In genomic region chr17:81065500-81065899, GRCh38 we compare ENCODE assay signal across 15 cellular contexts. TPM values are rescaled to one million over a fixed set of nuclear protein-coding genes. Genes with fewer than 3 reads are reported as not detected.
A peak's percentile ranks its signal among the peaks of the same experiment; 100 is the strongest.
DNase-seq lines count a peak whose midpoint lies in the region; ATAC-seq, FAIRE-seq and TF ChIP-seq lines count a peak whose summit lies in the region.
"Had no signal": no experiment of that assay in that cellular context is flagged by ENCODE, and none has a peak within 500 bp of the region (broad histone marks: within the 10 kb centered on the region; RNA-seq: fewer than 3 reads in every experiment).

No MANE protein-coding gene starts in this region.

- H3K4me3 Mint-ChIP-seq in astrocyte (ENCODE audit: unreplicated experiment) = no peak overlapping the region
- no peak overlapping the region for H3K4me3 Mint-ChIP-seq in activated T-helper 17 cell treated with anti-CD3 and anti-CD28 coated beads, Interleukin-2, amount 50 U/mL, for 72 hours
- H3K4me3 Mint-ChIP-seq in activated T-cell treated with anti-CD3 and anti-CD28 coated beads, Interleukin-2, amount 50 U/mL, for 72 hours = no peak overlapping the region
- H3K4me3 Mint-ChIP-seq: CD4-positive, CD25-positive, alpha-beta regulatory T cell; stimulated activated naive CD8-positive, alpha-beta T cell treated with anti-CD3 and anti-CD28 coated beads, Interleukin-15, Interleukin-2, amounts not matched to agents 100 ng/mL and 50 ng/mL, for 24 hours had no signal

- H2BK12ac ChIP-seq in trophoblast cell (ENCODE audit: low read length) = peak overlapping the region; percentile 21

- peak overlapping the region; percentile 35 for H3K18ac ChIP-seq in trophoblast cell (ENCODE audit: low read length)

- FAIRE-seq in astrocyte (lab: Jason Lieb, UNC) = no peak
- FAIRE-seq: A549 had no signal

- H3K4ac ChIP-seq in trophoblast cell (ENCODE audit: low read depth, low read length) = peak overlapping the region; percentile 11

- no peak overlapping the region for H2AFZ ChIP-seq in astrocyte (ENCODE audit: low read depth, low read length)
- H2AFZ ChIP-seq in trophoblast cell (ENCODE audit: insufficient read depth, low read length, poor library complexity) = peak overlapping the region; percentile 24
- H2AFZ ChIP-seq: neural progenitor cell had no signal

- DNase-seq in A172 (ENCODE audit: low spot score) (peak; percentile 41), astrocyte (ENCODE audit: low read depth) (no peak), trophoblast cell (no peak), sigmoid colon (no peak)
- no peak for DNase-seq in activated CD4-positive, alpha-beta T cell treated with anti-CD3 and anti-CD28 coated beads for 48 hours
- no peak for DNase-seq in activated T-cell treated with anti-CD3 and anti-CD28 coated beads, Interleukin-2, amount 50 U/mL, for 72 hours
- DNase-seq: activated CD4-positive, alpha-beta T cell treated with anti-CD3 and anti-CD28 coated beads, Interleukin-2, amount 50 U/mL, for 48 hours; CD4-positive, CD25-positive, alpha-beta regulatory T cell; NCI-H1105; NCI-H2171 treated with DMSO at 0.1 percent for 48 hours had no signal

- H3K27ac ChIP-seq in astrocyte (ENCODE audit: low read depth, low read length) (peak overlapping the region; percentile 83), layer of hippocampus (ENCODE audit: low read depth, low read length) (peak overlapping the region; percentile 57), trophoblast cell (ENCODE audit: low read depth, low read length) (no peak overlapping the region), sigmoid colon (no peak overlapping the region)
- H3K27ac ChIP-seq: neural progenitor cell had no signal

- no peak overlapping the region for H4K8ac ChIP-seq in trophoblast cell (ENCODE audit: low read depth, low read length)

- H4K12ac ChIP-seq in trophoblast cell (ENCODE audit: low read depth, low read length) = no peak overlapping the region

- H3K27me3 Mint-ChIP-seq in astrocyte (ENCODE audit: low read depth, unreplicated experiment) = no peaks in the 10 kb centered on the region
- no peaks in the 10 kb centered on the region for H3K27me3 Mint-ChIP-seq in activated T-helper 17 cell treated with anti-CD3 and anti-CD28 coated beads, Interleukin-2, amount 50 U/mL, for 72 hours
- no peaks in the 10 kb centered on the region for H3K27me3 Mint-ChIP-seq in activated T-cell treated with anti-CD3 and anti-CD28 coated beads, Interleukin-2, amount 50 U/mL, for 72 hours (ENCODE audit: low read depth)
- H3K27me3 Mint-ChIP-seq: CD4-positive, CD25-positive, alpha-beta regulatory T cell; stimulated activated naive CD8-positive, alpha-beta T cell treated with anti-CD3 and anti-CD28 coated beads, Interleukin-15, Interleukin-2, amounts not matched to agents 100 ng/mL and 50 ng/mL, for 24 hours had no signal

- peak overlapping the region; percentile 18 for H3K27ac Mint-ChIP-seq in astrocyte (ENCODE audit: unreplicated experiment)
- H3K27ac Mint-ChIP-seq in activated T-helper 17 cell treated with anti-CD3 and anti-CD28 coated beads, Interleukin-2, amount 50 U/mL, for 72 hours = no peak overlapping the region
- no peak overlapping the region for H3K27ac Mint-ChIP-seq in activated T-cell treated with anti-CD3 and anti-CD28 coated beads, Interleukin-2, amount 50 U/mL, for 72 hours
- H3K27ac Mint-ChIP-seq: CD4-positive, CD25-positive, alpha-beta regulatory T cell; stimulated activated naive CD8-positive, alpha-beta T cell treated with anti-CD3 and anti-CD28 coated beads, Interleukin-15, Interleukin-2, amounts not matched to agents 100 ng/mL and 50 ng/mL, for 24 hours had no signal

- H3K4me1 Mint-ChIP-seq in astrocyte (ENCODE audit: low read depth, unreplicated experiment) = peaks cover 29% of the 10 kb centered on the region
- no peaks in the 10 kb centered on the region for H3K4me1 Mint-ChIP-seq in activated T-helper 17 cell treated with anti-CD3 and anti-CD28 coated beads, Interleukin-2, amount 50 U/mL, for 72 hours
- no peaks in the 10 kb centered on the region for H3K4me1 Mint-ChIP-seq in activated T-cell treated with anti-CD3 and anti-CD28 coated beads, Interleukin-2, amount 50 U/mL, for 72 hours (ENCODE audit: low read depth)

- H2AK5ac ChIP-seq in trophoblast cell (ENCODE audit: low read length) = no peak overlapping the region

- peaks cover 58% of the 10 kb centered on the region for H4K20me1 ChIP-seq in astrocyte (ENCODE audit: insufficient read depth, low read length)

- H3K79me2 ChIP-seq in astrocyte (ENCODE audit: insufficient read depth, low read length) (peaks cover 45% of the 10 kb centered on the region), trophoblast cell (ENCODE audit: control insufficient read depth, insufficient read depth, low read length, poor library complexity) (no peaks in the 10 kb centered on the region)

- no peak overlapping the region for H3K4me3 ChIP-seq in astrocyte (ENCODE audit: insufficient read depth, low read depth, low read length)
- no peak overlapping the region for H3K4me3 ChIP-seq in trophoblast cell (ENCODE audit: low read depth, low read length)
- no peak overlapping the region for H3K4me3 ChIP-seq in sigmoid colon
- H3K4me3 ChIP-seq: A549, neural progenitor cell had no signal

- peak overlapping the region; percentile 34 for H4K91ac ChIP-seq in trophoblast cell (ENCODE audit: low read depth, low read length)

- H3K9ac ChIP-seq in astrocyte (ENCODE audit: low read length) (peak overlapping the region; percentile 64), trophoblast cell (ENCODE audit: low read length) (no peak overlapping the region)
- H3K9ac ChIP-seq: neural progenitor cell had no signal

- H3K9me3 ChIP-seq in astrocyte (ENCODE audit: insufficient read depth, low read depth, low read length) (no peaks in the 10 kb centered on the region), trophoblast cell (ENCODE audit: insufficient read depth, low read depth, low read length) (no peaks in the 10 kb centered on the region), sigmoid colon (no peaks in the 10 kb centered on the region)
- H3K9me3 ChIP-seq: A549 had no signal

- H3K79me1 ChIP-seq in trophoblast cell (ENCODE audit: low read length) = peaks cover 7% of the 10 kb centered on the region

- TF ChIP-seq CTCF in astrocyte (IDR thresholded peaks at IDR 0.05; ENCODE audit: insufficient read depth, low read depth, low read length) (no peak), sigmoid colon (IDR thresholded peaks at IDR 0.05) (no peak)

- H2BK5ac ChIP-seq in trophoblast cell (ENCODE audit: low read depth, low read length, poor library complexity) = no peak overlapping the region

- intact Hi-C loops in sigmoid colon (cut with DNase I) = no loop called here

- no peak overlapping the region for H2BK120ac ChIP-seq in trophoblast cell (ENCODE audit: insufficient read depth, low read length, poor library complexity)

- H3K23ac ChIP-seq in trophoblast cell (ENCODE audit: low read length) = no peak overlapping the region

- peak overlapping the region; percentile 12 for H3K14ac ChIP-seq in trophoblast cell (ENCODE audit: low read length)

- ATAC-seq in activated T-helper 17 cell treated with anti-CD3 and anti-CD28 coated beads, Interleukin-2, amount 50 U/mL, for 72 hours (replicated peaks) = no peak
- no peak for ATAC-seq in activated T-cell treated with anti-CD3 and anti-CD28 coated beads, Interleukin-2, amount 50 U/mL, for 72 hours (replicated peaks in 1 of 2)
- ATAC-seq: A549 had no signal

- WGBS in trophoblast cell (ENCODE audit: extremely low coverage, insufficient coverage, insufficient read length) = no CpG with 5 or more reads among the region's 10 CpGs
- 34 to 76% methylated on average over 10 of the region's 10 CpGs for WGBS in sigmoid colon, 2 donors

- TF ChIP-seq EP300 in sigmoid colon (IDR thresholded peaks at IDR 0.05) = no peak

- H3K4me2 ChIP-seq in astrocyte (ENCODE audit: low read length) (peak overlapping the region; percentile 68), trophoblast cell (ENCODE audit: low read length) (no peak overlapping the region)
- H3K4me2 ChIP-seq: A549, neural progenitor cell had no signal

- no peak for TF ChIP-seq POLR2A in sigmoid colon (IDR thresholded peaks at IDR 0.05)

- H3K27me3 ChIP-seq in astrocyte (ENCODE audit: insufficient read depth, low read length) (no peaks in the 10 kb centered on the region), layer of hippocampus (ENCODE audit: control insufficient read depth, insufficient read depth, low read length) (no peaks in the 10 kb centered on the region), trophoblast cell (ENCODE audit: insufficient read depth, low read length) (no peaks in the 10 kb centered on the region), sigmoid colon (no peaks in the 10 kb centered on the region)
- H3K27me3 ChIP-seq: neural progenitor cell had no signal

- H3K4me1 ChIP-seq in astrocyte (ENCODE audit: insufficient read depth, low read length) = peaks cover 37% of the 10 kb centered on the region
- H3K4me1 ChIP-seq in trophoblast cell (ENCODE audit: control insufficient read depth in 1 of 2, insufficient read depth in 2 of 2, low read length in 2 of 2) = peaks cover 19 to 24% of the 10 kb centered on the region in 2 experiments
- peaks cover 0 to 67% (median 24%) of the 10 kb centered on the region in 4 donors for H3K4me1 ChIP-seq in sigmoid colon
- H3K4me1 ChIP-seq: A549 had no signal

- no peaks in the 10 kb centered on the region for H3K36me3 ChIP-seq in astrocyte (ENCODE audit: insufficient read depth, low read length)
- peaks cover 29 to 47% of the 10 kb centered on the region in 2 experiments for H3K36me3 ChIP-seq in trophoblast cell (ENCODE audit: control insufficient read depth in 1 of 2, insufficient read depth in 2 of 2, low read length in 2 of 2)
- H3K36me3 ChIP-seq in sigmoid colon = peaks cover 0 to 45% (median 2%) of the 10 kb centered on the region in 4 donors
- H3K36me3 ChIP-seq: neural progenitor cell had no signal

- no peaks in the 10 kb centered on the region for H3K9me3 Mint-ChIP-seq in astrocyte (ENCODE audit: unreplicated experiment)
- no peaks in the 10 kb centered on the region for H3K9me3 Mint-ChIP-seq in activated T-helper 17 cell treated with anti-CD3 and anti-CD28 coated beads, Interleukin-2, amount 50 U/mL, for 72 hours
- no peaks in the 10 kb centered on the region for H3K9me3 Mint-ChIP-seq in activated T-cell treated with anti-CD3 and anti-CD28 coated beads, Interleukin-2, amount 50 U/mL, for 72 hours
- H3K9me3 Mint-ChIP-seq: CD4-positive, CD25-positive, alpha-beta regulatory T cell; neural progenitor cell; stimulated activated naive CD8-positive, alpha-beta T cell treated with anti-CD3 and anti-CD28 coated beads, Interleukin-15, Interleukin-2, amounts not matched to agents 100 ng/mL and 50 ng/mL, for 24 hours had no signal

- peaks cover 14% of the 10 kb centered on the region for H3K36me3 Mint-ChIP-seq in astrocyte (ENCODE audit: low read depth, unreplicated experiment)
- no peaks in the 10 kb centered on the region for H3K36me3 Mint-ChIP-seq in activated T-helper 17 cell treated with anti-CD3 and anti-CD28 coated beads, Interleukin-2, amount 50 U/mL, for 72 hours (ENCODE audit: low read depth)
- no peaks in the 10 kb centered on the region for H3K36me3 Mint-ChIP-seq in activated T-cell treated with anti-CD3 and anti-CD28 coated beads, Interleukin-2, amount 50 U/mL, for 72 hours (ENCODE audit: insufficient read depth in 2 of 2)
- H3K36me3 Mint-ChIP-seq: CD4-positive, CD25-positive, alpha-beta regulatory T cell had no signal

RNA-seq across cellular contexts. Expression of gene BAIAP2, which starts 30.5 kb away (rescaled TPM):
- 83.1 and 89.5 TPM in 2 replicates for total RNA-seq in A172 (2014; rRNA removed; shearing (Covaris generic))
- 43.3 and 51.4 TPM in 2 replicates for total RNA-seq in astrocyte
- polyA plus RNA-seq in trophoblast cell (2013) = 81.6 and 88.1 TPM in 2 replicates
- 10 to 100 TPM; 32.6 to 52.3 (median 50.9) TPM for total RNA-seq in sigmoid colon
- polyA plus RNA-seq in sigmoid colon = 10 to 100 TPM in 2 of 3 donors, 1 to 10 TPM in 1; 6.5 to 17.2 (median 14.4) TPM
- 1 to 10 TPM; 4.6 to 4.8 TPM for total RNA-seq in activated T-helper 17 cell treated with anti-CD3 and anti-CD28 coated beads, Interleukin-2, amount 50 U/mL, for 72 hours
- 1 to 10 TPM; 8.7 TPM for total RNA-seq in activated T-cell treated with anti-CD3 and anti-CD28 coated beads, Interleukin-2, amount 50 U/mL, for 72 hours

Comparison
In these comparisons a context has a peak if more than half of its experiments do, and no peak if none do; other contexts are left out.
1. H3K27ac ChIP-seq: peak in astrocyte (single experiment) and layer of hippocampus (single experiment); none in trophoblast cell (single experiment) and sigmoid colon (0 of 4).